18 cellular contexts compared by ENCODE assay signal in genomic region chr1:170354679-170355078, GRCh38.
A peak's percentile ranks its signal among the peaks of the same experiment; 100 is the strongest.
DNase-seq lines count a peak whose midpoint lies in the region; ATAC-seq and TF ChIP-seq lines count a peak whose summit lies in the region.
"Had no signal": no experiment of that assay in that cellular context is flagged by ENCODE, and none has a peak within 500 bp of the region (broad histone marks: within the 10 kb centered on the region; RNA-seq: fewer than 3 reads in every experiment).

No MANE protein-coding gene starts in this region.

- no peaks in the 10 kb centered on the region for H3K36me3 ChIP-seq in hepatocyte (replicated peaks; ENCODE audit: insufficient read depth, low read depth)
- no peaks in the 10 kb centered on the region for H3K36me3 ChIP-seq in thoracic aorta
- no peaks in the 10 kb centered on the region for H3K36me3 ChIP-seq in WERI-Rb-1

- 78% methylated on average over 3 of the region's 3 CpGs for WGBS in hepatocyte (ENCODE audit: low lambda C conversion rate, missing lambda C conversion rate)

- H3K27me3 ChIP-seq in hepatocyte (no peaks in the 10 kb centered on the region), thoracic aorta (replicated peaks; ENCODE audit: insufficient read depth) (no peaks in the 10 kb centered on the region), WERI-Rb-1 (ENCODE audit: insufficient read depth, low read depth, severe bottlenecking) (no peaks in the 10 kb centered on the region)

- H3K4me2 ChIP-seq in hepatocyte = peak overlapping the region; percentile 18

- ATAC-seq in Right ventricle myocardium superior (ENCODE audit: poor library complexity) (peak; percentile 40), thoracic aorta (ENCODE audit: insufficient number of reproducible peaks, low FRiP score, low read depth) (no peak), HG02759 (IDR thresholded peaks at IDR 0.05; ENCODE audit: unreplicated experiment) (no peak)

- DNase-seq in Right ventricle myocardium superior (no peak), cardiac septum (ENCODE audit: low spot score) (no peak), epithelial cell of proximal tubule (ENCODE audit: low read depth) (peak; percentile 7), hepatocyte (ENCODE audit: low spot score) (no peak), thoracic aorta (ENCODE audit: low spot score) (no peak), WERI-Rb-1 (no peak), retina (no peak)
- DNase-seq: 8988T; CD8-positive, alpha-beta memory T cell; Kasumi-1; NCI-H1417; NCI-H1694 treated with DMSO at 0.1 percent for 48 hours; NCI-H2081 treated with DMSO at 0.1 percent for 48 hours; NCI-H2171 treated with DMSO at 0.1 percent for 48 hours; NCI-H524 treated with DMSO at 0.1 percent for 48 hours; SHP77 had no signal

- TF ChIP-seq CTCF in epithelial cell of proximal tubule (conservative IDR thresholded peaks at IDR 0.05; ENCODE audit: low read depth, low read length) (no peak), hepatocyte (IDR thresholded peaks at IDR 0.05; ENCODE audit: poor library complexity) (no peak), thoracic aorta (IDR thresholded peaks at IDR 0.05) (no peak), WERI-Rb-1 (IDR thresholded peaks at IDR 0.05; ENCODE audit: low read depth, low read length) (no peak)

- H3K9me3 ChIP-seq in hepatocyte (ENCODE audit: low read depth) (no peaks in the 10 kb centered on the region), thoracic aorta (no peaks in the 10 kb centered on the region), WERI-Rb-1 (ENCODE audit: severe bottlenecking) (no peaks in the 10 kb centered on the region)

- no peaks in the 10 kb centered on the region for H3K79me2 ChIP-seq in hepatocyte

- H3K4me1 ChIP-seq in hepatocyte (ENCODE audit: insufficient read depth) (no peaks in the 10 kb centered on the region), thoracic aorta (ENCODE audit: control insufficient read depth in 1 of 2, low read depth in 2 of 2) (peaks cover 7 to 55% of the 10 kb centered on the region in 2 donors)

- no peaks in the 10 kb centered on the region for H3K9me2 ChIP-seq in hepatocyte (replicated peaks; ENCODE audit: insufficient read depth)

- H3K27ac ChIP-seq in hepatocyte = peak overlapping the region; percentile 16
- peak overlapping the region; percentile 23 to 30 for H3K27ac ChIP-seq in thoracic aorta
- H3K27ac ChIP-seq in WERI-Rb-1 = no peak overlapping the region
- H3K27ac ChIP-seq: C4-2B had no signal

- H3K4me3 ChIP-seq in epithelial cell of proximal tubule (ENCODE audit: low read depth, low read length) = no peak overlapping the region
- no peak overlapping the region for H3K4me3 ChIP-seq in hepatocyte
- H3K4me3 ChIP-seq in thoracic aorta = no peak overlapping the region
- H3K4me3 ChIP-seq in WERI-Rb-1 (ENCODE audit: low read depth, low read length) = no peak overlapping the region

- no peaks in the 10 kb centered on the region for H4K20me1 ChIP-seq in hepatocyte (ENCODE audit: insufficient read depth, poor library complexity, severe bottlenecking)

- intact Hi-C loops in Right ventricle myocardium superior (cut with DNase I) = no loop called here
- intact Hi-C loops in cardiac septum (cut with DNase I) = loop anchor here (5.0 kb wide), 2 partner anchors 142 to 207 kb away; partner anchors contain the start of gene NTMT2

- H2AFZ ChIP-seq in hepatocyte = no peak overlapping the region
